11 cellular contexts compared by ENCODE assay signal in the genomic region with DNA sequence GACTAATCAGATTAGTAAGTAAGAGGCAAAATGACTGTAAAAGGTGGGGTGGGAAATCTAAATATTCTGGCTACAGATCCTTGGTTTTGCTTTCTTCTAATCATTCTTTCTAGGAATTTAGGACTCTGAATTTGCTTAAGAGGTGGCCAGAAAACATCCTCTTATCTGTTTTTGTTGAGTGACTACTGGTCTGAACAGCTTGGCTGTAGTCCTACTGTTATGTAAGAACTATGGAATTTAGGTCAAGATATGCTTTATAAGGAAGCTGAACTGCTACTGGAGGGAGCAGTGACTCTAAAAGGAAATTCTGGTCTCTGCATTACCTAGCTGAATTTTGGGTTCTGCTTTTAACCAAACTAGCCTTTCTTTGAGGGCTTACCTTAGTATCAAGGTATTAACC. TPM values are rescaled to one million over a fixed set of nuclear protein-coding genes. Genes with fewer than 3 reads are reported as not detected.
DNase-seq lines count a peak whose midpoint lies in the region; ATAC-seq and TF ChIP-seq lines count a peak whose summit lies in the region.
"Had no signal": no experiment of that assay in that cellular context is flagged by ENCODE, and none has a peak within 500 bp of the region (broad histone marks: within the 10 kb centered on the region; RNA-seq: fewer than 3 reads in every experiment).

No MANE protein-coding gene starts in this region.

- H3K9me3 ChIP-seq in A673 (ENCODE audit: low read depth, low read length, poor library complexity, severe bottlenecking): no peaks in the 10 kb centered on the region
- H3K9me3 ChIP-seq in IMR-90 (ENCODE audit: control insufficient read depth, insufficient read depth, low read length): no peaks in the 10 kb centered on the region
- H3K9me3 ChIP-seq: tibial nerve had no signal

- peaks cover 13% of the 10 kb centered on the region; the same call in 1 of the 2 replicates for H4K20me1 ChIP-seq in IMR-90 (ENCODE audit: insufficient read depth, low read length)

- no peak overlapping the region for H4K8ac ChIP-seq in IMR-90 (ENCODE audit: low read depth in 2 of 2, low read length in 2 of 2)

- no peak overlapping the region for H2AK5ac ChIP-seq in IMR-90 (ENCODE audit: low read depth, low read length)

- H2BK15ac ChIP-seq in IMR-90 (ENCODE audit: low read depth, low read length): no peak overlapping the region

- H3K27me3 ChIP-seq in A673 (replicated peaks; ENCODE audit: insufficient read depth, low read depth, low read length, poor library complexity): no peaks in the 10 kb centered on the region
- H3K27me3 ChIP-seq in IMR-90 (ENCODE audit: control insufficient read depth, insufficient read depth, low read length): no peaks in the 10 kb centered on the region
- H3K27me3 ChIP-seq in dorsolateral prefrontal cortex: no peaks in the 10 kb centered on the region
- H3K27me3 ChIP-seq: tibial nerve had no signal

- no peak for DNase-seq in A673 (ENCODE audit: low spot score)
- peak; percentile 86 for DNase-seq in IMR-90
- DNase-seq in dorsolateral prefrontal cortex: no peak
- DNase-seq in middle frontal gyrus (ENCODE audit: extremely low spot score, low spot score): peak; percentile 28
- DNase-seq in RWPE1 (ENCODE audit: low spot score): no peak
- DNase-seq in T-helper 1 cell: no peak
- DNase-seq in DMS114 treated with DMSO at 0.1 percent for 48 hours (lab: John Stamatoyannopoulos, UW; ENCODE audit: unreplicated experiment): no peak
- DNase-seq: activated CD8-positive, alpha-beta memory T cell treated with anti-CD3 and anti-CD28 coated beads, Interleukin-2, amount 50 U/mL, for 4 hours; NCI-H187 had no signal

- no peak overlapping the region for H3K4ac ChIP-seq in IMR-90 (ENCODE audit: low read depth, low read length)

- no peak overlapping the region for H2BK5ac ChIP-seq in IMR-90 (ENCODE audit: low read depth, low read length, poor library complexity, severe bottlenecking)

- POLR2A ChIA-PET in A673 (lab: Charles Lee; ENCODE audit: low non-redundant PET) (no interaction called here), IMR-90 (lab: Charles Lee; ENCODE audit: unreplicated experiment) (no interaction called here), RWPE1 (lab: Yijun Ruan, JAX; ENCODE audit: low non-redundant PET) (no interaction called here)

- no peak overlapping the region for H2BK20ac ChIP-seq in IMR-90 (ENCODE audit: low read depth, low read length)

- in situ Hi-C loops in IMR-90 (cut with MboI; ENCODE audit: low sequenced_read_pairs): no loop called here

- H4K91ac ChIP-seq in IMR-90 (ENCODE audit: insufficient read depth, low read depth, low read length): no peak overlapping the region

- H3K4me3 ChIP-seq in A673 (ENCODE audit: low read depth, low read length, poor library complexity, severe bottlenecking): no peak overlapping the region
- no peak overlapping the region for H3K4me3 ChIP-seq in IMR-90 (ENCODE audit: insufficient read depth, low read depth, low read length)
- no peak overlapping the region for H3K4me3 ChIP-seq in dorsolateral prefrontal cortex
- H3K4me3 ChIP-seq: tibial nerve had no signal

- H3K79me1 ChIP-seq in IMR-90 (ENCODE audit: low read depth in 1 of 2, low read length in 2 of 2): peaks cover 8 to 27% of the 10 kb centered on the region in 2 experiments

- no peak overlapping the region for H3K9ac ChIP-seq in IMR-90 (ENCODE audit: low read depth, low read length)

- dilution Hi-C loops in IMR-90 (cut with HindIII; ENCODE audit: low sequenced_read_pairs, unreplicated experiment): no loop called here

- CTCF ChIA-PET in A673 (lab: Charles Lee) (no interaction called here), IMR-90 (lab: Yijun Ruan, JAX) (interaction anchor here (1.6 kb wide), 1 partner anchor 23 kb away, joined by 3 read pairs; no protein-coding TSS in a partner anchor), RWPE1 (lab: Yijun Ruan, JAX) (no interaction called here)

- no peak overlapping the region for H3K56ac ChIP-seq in IMR-90 (ENCODE audit: extremely low read depth, insufficient read depth, low read length)

- intact Hi-C loops in A673 (cut with micrococcal nuclease; ENCODE audit: unreplicated experiment) (no loop called here), IMR-90 (cut with micrococcal nuclease) (no loop called here), dorsolateral prefrontal cortex (cut with DNase I) (no loop called here)

- no peak for TF ChIP-seq CTCF in A673 (conservative IDR thresholded peaks at IDR 0.05; ENCODE audit: low read depth, low read length)
- no peak for TF ChIP-seq CTCF in IMR-90 (conservative IDR thresholded peaks at IDR 0.05; ENCODE audit: low read depth, low read length)
- TF ChIP-seq CTCF in dorsolateral prefrontal cortex (IDR thresholded peaks at IDR 0.05 in 54 of 56, conservative IDR thresholded peaks at IDR 0.05 in 2 of 56; ENCODE audit: low read depth in 1 of 56, partially characterized antibody in 56 of 56): no peak
- no peak for TF ChIP-seq CTCF in RWPE1 (conservative IDR thresholded peaks at IDR 0.05; ENCODE audit: low read depth)

- H3K36me3 ChIP-seq in A673 (ENCODE audit: insufficient read depth, low read length, poor library complexity, severe bottlenecking) (peaks cover 75% of the 10 kb centered on the region), IMR-90 (ENCODE audit: control insufficient read depth, insufficient read depth, low read length) (peaks cover 22% of the 10 kb centered on the region)

- H3K18ac ChIP-seq in IMR-90 (ENCODE audit: low read depth, low read length): no peak overlapping the region

- no peak overlapping the region for H2AFZ ChIP-seq in IMR-90 (replicated peaks; ENCODE audit: low read length, poor library complexity)

- peaks cover 13% of the 10 kb centered on the region for H3K9me1 ChIP-seq in IMR-90 (ENCODE audit: insufficient read depth, low read length)

- H3K4me1 ChIP-seq in A673 (ENCODE audit: insufficient read depth, low read length, poor library complexity, severe bottlenecking) (peaks cover 16% of the 10 kb centered on the region), IMR-90 (ENCODE audit: control insufficient read depth, insufficient read depth, low read length) (peaks cover 4% of the 10 kb centered on the region; the same call in 1 of the 2 replicates)

- no peak overlapping the region for H3K23ac ChIP-seq in IMR-90 (ENCODE audit: low read depth, low read length)

- no peak for TF ChIP-seq POLR2A in IMR-90 (IDR thresholded peaks at IDR 0.05; ENCODE audit: low read depth, low read length)

- H4K5ac ChIP-seq in IMR-90 (ENCODE audit: low read depth, low read length): no peak overlapping the region

- H2AK9ac ChIP-seq in IMR-90 (replicated peaks; ENCODE audit: low read depth, low read length, poor library complexity): no peak overlapping the region

- H3K27ac ChIP-seq in A673 (ENCODE audit: low read depth, low read length, poor library complexity, severe bottlenecking): peak overlapping the region; percentile 47
- H3K27ac ChIP-seq in IMR-90 (ENCODE audit: insufficient read depth, low read length): no peak overlapping the region
- H3K27ac ChIP-seq in dorsolateral prefrontal cortex: peak overlapping the region; percentile 36 to 96 (median 85)
- no peak overlapping the region for H3K27ac ChIP-seq in RWPE1

- BruUV-seq in A673 (replicated peaks; lab: Mats Ljungman, UMichigan) (no TSS peak), IMR-90 (replicated peaks; lab: Mats Ljungman, UMichigan) (no TSS peak)

- H2BK120ac ChIP-seq in IMR-90 (ENCODE audit: low read depth, low read length): no peak overlapping the region

- ATAC-seq in IMR-90 (ENCODE audit: low read depth): peak; percentile 96
- ATAC-seq in GM18861 (IDR thresholded peaks at IDR 0.05; ENCODE audit: unreplicated experiment): no peak

- TF ChIP-seq RAD21 in IMR-90 (IDR thresholded peaks at IDR 0.05; ENCODE audit: low read length): no peak

- peak overlapping the region; percentile 28; the same call in 1 of the 2 replicates for H3K4me2 ChIP-seq in IMR-90 (ENCODE audit: low read depth, low read length)

- no peak overlapping the region for H3K14ac ChIP-seq in IMR-90 (replicated peaks; ENCODE audit: low read depth, low read length)

TF ChIP-seq in IMR-90, 13 proteins besides CTCF, POLR2A, EP300 and RAD21:
- TF ChIP-seq CEBPB (IDR thresholded peaks at IDR 0.05; ENCODE audit: low read depth, low read length) (0 out of 2 replicates have a peak, but pooled peaks have one; percentile 21), SMC3 (IDR thresholded peaks at IDR 0.05; ENCODE audit: low read depth, low read length) (no peak)

RNA-seq across cellular contexts. Expression of a gene that starts 33.5 kb away (rescaled TPM):
- total RNA-seq in A673 (2021) (21.7 and 25.0 TPM in 2 replicates), IMR-90 (2012; rRNA removed) (under 0.01 TPM in 2 replicates), dorsolateral prefrontal cortex (100 to 1,000 TPM in 5 of 120 experiments, 10 to 100 TPM in 115; 31.3 to 143 (median 68.7) TPM)
- polyA plus RNA-seq in IMR-90 (2012; rRNA removed): 0.10 TPM in 2 replicates
- 0.06 and 0.13 TPM in 2 replicates for polyA plus RNA-seq in IMR-90 (2012; cell fraction: cytosol; rRNA removed)
- 0.05 and 0.07 TPM in 2 replicates for polyA plus RNA-seq in IMR-90 (2012; cell fraction: nucleus; rRNA removed; ENCODE audit: low replicate concordance)

Comparison
In these comparisons a context has a peak if more than half of its experiments do, and no peak if none do; other contexts are left out.
1. DNase-seq: peak in IMR-90 (single experiment) and middle frontal gyrus (single experiment); none in A673 (single experiment), dorsolateral prefrontal cortex (0 of 10), RWPE1 (single experiment), T-helper 1 cell (0 of 5) and DMS114 treated with DMSO at 0.1 percent for 48 hours (single experiment).
2. H3K27ac ChIP-seq: peak in A673 (single experiment) and dorsolateral prefrontal cortex (59 of 59); none in IMR-90 (single experiment) and RWPE1 (single experiment).
3. RNA of a gene that starts 33.5 kb away (total RNA-seq): 31.3 to 143 TPM in dorsolateral prefrontal cortex and 21.7 to 25.0 TPM in A673; under 0.01 TPM in IMR-90; every median in the first group is over 10 times any median in the second.